In the genomic region with DNA sequence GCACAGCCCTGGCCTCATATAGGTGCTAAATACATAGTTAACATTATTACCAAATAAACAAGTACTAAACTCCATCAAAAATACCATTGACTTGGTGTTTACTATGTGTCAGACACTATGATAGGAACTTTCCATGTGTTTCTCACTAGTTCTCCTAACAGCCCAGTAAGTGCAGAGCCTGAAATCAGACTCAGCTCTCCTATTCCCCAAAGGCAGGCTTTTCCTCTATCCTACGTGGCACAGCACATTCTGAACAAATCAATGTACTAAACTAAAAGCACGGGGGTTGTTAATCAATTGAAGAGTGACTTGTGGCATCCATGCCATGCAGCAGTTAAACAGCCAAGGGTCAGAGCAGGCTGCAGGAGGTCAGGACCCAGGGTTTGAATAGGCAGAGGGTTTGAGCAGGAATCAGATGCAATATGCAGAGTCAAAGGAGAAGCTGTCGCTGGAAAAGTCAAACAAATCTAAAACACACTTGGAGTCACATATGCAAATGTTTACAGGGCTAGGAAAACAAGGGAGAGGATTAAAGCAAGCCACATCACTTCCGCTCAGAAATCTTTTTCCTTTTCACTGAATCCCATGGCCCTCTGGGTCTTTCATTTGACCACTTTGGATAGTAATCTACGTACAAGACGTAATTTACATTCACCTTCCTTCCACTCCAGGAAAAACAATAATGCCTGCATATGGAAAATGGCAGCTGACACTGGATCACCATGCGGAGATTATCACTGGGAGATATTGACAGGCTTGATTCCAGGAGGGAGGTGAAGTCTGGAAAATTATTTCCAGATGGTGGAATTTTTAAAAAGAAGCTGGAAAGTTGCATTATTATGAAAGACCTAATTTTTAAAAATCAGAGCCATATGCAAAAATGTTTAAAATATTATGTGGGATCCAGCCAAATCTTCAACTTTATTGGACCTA, we compare ENCODE assay signal across 1 cellular context.
TF ChIP-seq lines count a peak whose summit lies in the region.

No MANE protein-coding gene starts in this region.

TF ChIP-seq in WTC11, 78 proteins besides CTCF, POLR2A, EP300 and RAD21 (continued from another document):
- TF ChIP-seq CBFB (CRISPR knock-in tag; IDR thresholded peaks at IDR 0.05; ENCODE audit: low read depth): no peak
- no peak for TF ChIP-seq ZNF423 (CRISPR knock-in tag; IDR thresholded peaks at IDR 0.05)
- no peak for TF ChIP-seq MXD4 (CRISPR knock-in tag; IDR thresholded peaks at IDR 0.05; ENCODE audit: borderline replicate concordance)
- TF ChIP-seq, protein P1, sequence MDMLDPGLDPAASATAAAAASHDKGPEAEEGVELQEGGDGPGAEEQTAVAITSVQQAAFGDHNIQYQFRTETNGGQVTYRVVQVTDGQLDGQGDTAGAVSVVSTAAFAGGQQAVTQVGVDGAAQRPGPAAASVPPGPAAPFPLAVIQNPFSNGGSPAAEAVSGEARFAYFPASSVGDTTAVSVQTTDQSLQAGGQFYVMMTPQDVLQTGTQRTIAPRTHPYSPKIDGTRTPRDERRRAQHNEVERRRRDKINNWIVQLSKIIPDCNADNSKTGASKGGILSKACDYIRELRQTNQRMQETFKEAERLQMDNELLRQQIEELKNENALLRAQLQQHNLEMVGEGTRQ (CRISPR knock-in tag; IDR thresholded peaks at IDR 0.05): no peak
- TF ChIP-seq JUN (CRISPR knock-in tag; IDR thresholded peaks at IDR 0.05): no peak
- TF ChIP-seq NR1H2 (CRISPR knock-in tag; IDR thresholded peaks at IDR 0.05): no peak
- TF ChIP-seq IRF2 (CRISPR knock-in tag; IDR thresholded peaks at IDR 0.05; ENCODE audit: borderline replicate concordance, low read depth): no peak
- TF ChIP-seq NR2C2 (CRISPR knock-in tag; IDR thresholded peaks at IDR 0.05): no peak
- TF ChIP-seq GTF2I (CRISPR knock-in tag; conservative IDR thresholded peaks at IDR 0.05): no peak
- TF ChIP-seq NFATC4 (CRISPR knock-in tag; IDR thresholded peaks at IDR 0.05): no peak
- TF ChIP-seq, protein P2, sequence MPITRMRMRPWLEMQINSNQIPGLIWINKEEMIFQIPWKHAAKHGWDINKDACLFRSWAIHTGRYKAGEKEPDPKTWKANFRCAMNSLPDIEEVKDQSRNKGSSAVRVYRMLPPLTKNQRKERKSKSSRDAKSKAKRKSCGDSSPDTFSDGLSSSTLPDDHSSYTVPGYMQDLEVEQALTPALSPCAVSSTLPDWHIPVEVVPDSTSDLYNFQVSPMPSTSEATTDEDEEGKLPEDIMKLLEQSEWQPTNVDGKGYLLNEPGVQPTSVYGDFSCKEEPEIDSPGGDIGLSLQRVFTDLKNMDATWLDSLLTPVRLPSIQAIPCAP (CRISPR knock-in tag; IDR thresholded peaks at IDR 0.05): no peak
